17 cellular contexts compared by ENCODE assay signal in the genomic region with DNA sequence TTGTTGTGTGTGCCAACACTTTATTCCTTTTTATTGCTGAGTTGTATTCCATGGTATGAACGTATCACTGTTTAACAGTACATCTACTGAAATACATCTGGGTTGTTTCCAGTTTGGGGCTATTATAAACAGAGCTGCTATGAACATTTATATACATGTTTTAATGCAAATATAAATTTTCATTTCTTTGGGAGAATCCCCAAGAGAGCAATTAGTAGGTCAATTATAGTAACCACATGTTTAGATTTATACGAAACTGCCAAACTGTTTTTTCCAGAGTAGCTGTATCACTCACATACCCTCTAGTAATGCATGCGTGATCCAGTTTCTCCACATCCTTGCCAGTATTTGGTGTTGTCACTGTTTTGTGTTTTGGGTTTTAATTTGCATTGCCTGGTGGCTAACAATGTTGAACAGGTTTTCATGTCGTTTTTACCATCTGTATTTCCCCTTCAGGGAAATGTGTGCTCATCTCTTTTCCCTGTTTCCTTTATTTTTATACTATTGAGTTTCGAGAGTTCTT.
DNase-seq lines count a peak whose midpoint lies in the region; ATAC-seq, FAIRE-seq and TF ChIP-seq lines count a peak whose summit lies in the region.
"Had no signal": no experiment of that assay in that cellular context is flagged by ENCODE, and none has a peak within 500 bp of the region (broad histone marks: within the 10 kb centered on the region; RNA-seq: fewer than 3 reads in every experiment).

No MANE protein-coding gene starts in this region.

- peak; percentile 41 for ATAC-seq in stimulated activated naive CD8-positive, alpha-beta T cell treated with anti-CD3 and anti-CD28 coated beads, Interleukin-15, Interleukin-2, amounts not matched to agents 100 U/mL and 50 U/mL, for 24 hours
- no peak for ATAC-seq in stimulated activated naive CD8-positive, alpha-beta T cell treated with anti-CD3 and anti-CD28 coated beads, Interleukin-15, amount 100 ng/mL, for 72 hours
- no peak for ATAC-seq in K562
- peak in 1 of 2 donors; percentile 18 for ATAC-seq in stimulated activated naive B cell treated with anti-CD40 and anti-IgM and Interleukin-4, amounts not matched to agents 10 μg/mL and 1 μg/mL and 100 μg/mL, for 72 hours (replicated peaks)
- ATAC-seq in HG02571 (IDR thresholded peaks at IDR 0.05; ENCODE audit: unreplicated experiment): no peak

- no peak for TF ChIP-seq EP300 in K562 (IDR thresholded peaks at IDR 0.05; ENCODE audit: low read length)

- 75% methylated on average over 5 of the region's 5 CpGs for WGBS in K562 (ENCODE audit: insufficient coverage, low coverage, missing lambda C conversion rate)
- WGBS in endodermal cell (ENCODE audit: insufficient coverage in 1 of 2, insufficient read length in 1 of 2), 2 experiments: 100% methylated on average over 2 to 5 of the region's 5 CpGs

- H3K27me3 Mint-ChIP-seq in stimulated activated naive CD8-positive, alpha-beta T cell treated with anti-CD3 and anti-CD28 coated beads, Interleukin-15, amount 100 ng/mL, for 72 hours: no peaks in the 10 kb centered on the region
- H3K27me3 Mint-ChIP-seq in stimulated activated naive B cell treated with anti-CD40 and anti-IgM and Interleukin-4, amounts not matched to agents 10 μg/mL and 1 μg/mL and 100 μg/mL, for 72 hours: no peaks in the 10 kb centered on the region
- H3K27me3 Mint-ChIP-seq in endodermal cell (ENCODE audit: insufficient read depth): no peaks in the 10 kb centered on the region
- H3K27me3 Mint-ChIP-seq: CD4-positive, alpha-beta T cell had no signal

- H3K36me3 Mint-ChIP-seq in stimulated activated naive B cell treated with anti-CD40 and anti-IgM and Interleukin-4, amounts not matched to agents 10 μg/mL and 1 μg/mL and 100 μg/mL, for 72 hours: peaks cover 31 to 56% of the 10 kb centered on the region in 2 donors
- peaks cover 12% of the 10 kb centered on the region for H3K36me3 Mint-ChIP-seq in endodermal cell (ENCODE audit: low read depth)

- no TSS peak for BruUV-seq in K562 (replicated peaks; lab: Mats Ljungman, UMichigan)

- peaks cover 32% of the 10 kb centered on the region for H3K4me1 Mint-ChIP-seq in stimulated activated naive CD8-positive, alpha-beta T cell treated with anti-CD3 and anti-CD28 coated beads, Interleukin-15, amount 100 ng/mL, for 72 hours
- peaks cover 40 to 75% of the 10 kb centered on the region in 2 donors for H3K4me1 Mint-ChIP-seq in stimulated activated naive B cell treated with anti-CD40 and anti-IgM and Interleukin-4, amounts not matched to agents 10 μg/mL and 1 μg/mL and 100 μg/mL, for 72 hours
- H3K4me1 Mint-ChIP-seq in endodermal cell: peaks cover 3% of the 10 kb centered on the region

- peaks cover 33% of the 10 kb centered on the region for H3K79me2 ChIP-seq in K562 (ENCODE audit: control insufficient read depth, insufficient read depth, low read length)

- H3K27me3 ChIP-seq in K562 (ENCODE audit: control insufficient read depth in 2 of 2, insufficient read depth in 2 of 2, low read length in 2 of 2) (no peaks in the 10 kb centered on the region), MG63 (no peaks in the 10 kb centered on the region), endodermal cell (ENCODE audit: control insufficient read depth, insufficient read depth, low read length, poor library complexity, severe bottlenecking) (no peaks in the 10 kb centered on the region)

- H3K9me3 Mint-ChIP-seq in stimulated activated naive CD8-positive, alpha-beta T cell treated with anti-CD3 and anti-CD28 coated beads, Interleukin-15, amount 100 ng/mL, for 72 hours: peaks cover 4 to 7% of the 10 kb centered on the region in 2 donors
- H3K9me3 Mint-ChIP-seq in stimulated activated naive B cell treated with anti-CD40 and anti-IgM and Interleukin-4, amounts not matched to agents 10 μg/mL and 1 μg/mL and 100 μg/mL, for 72 hours: peaks cover 4% of the 10 kb centered on the region in 2 donors
- no peaks in the 10 kb centered on the region for H3K9me3 Mint-ChIP-seq in endodermal cell
- H3K9me3 Mint-ChIP-seq: CD4-positive, alpha-beta T cell had no signal

- H3K36me3 ChIP-seq in K562 (ENCODE audit: control insufficient read depth, insufficient read depth, low read length): no peaks in the 10 kb centered on the region
- peaks cover 3% of the 10 kb centered on the region; the same call in 1 of the 2 replicates for H3K36me3 ChIP-seq in MG63
- H3K36me3 ChIP-seq in endodermal cell (ENCODE audit: control insufficient read depth, insufficient read depth, low read length): peaks cover 28% of the 10 kb centered on the region

- intact Hi-C loops in K562 (cut with micrococcal nuclease): no loop called here

- no peak for TF ChIP-seq POLR2A in K562 (conservative IDR thresholded peaks at IDR 0.05)

- TF ChIP-seq CTCF in K562 (IDR thresholded peaks at IDR 0.05 in 2 of 3, conservative IDR thresholded peaks at IDR 0.05 in 1 of 3; ENCODE audit: insufficient read depth in 2 of 3, low read depth in 1 of 3, low read length in 3 of 3): no peak
- TF ChIP-seq CTCF in endodermal cell (conservative IDR thresholded peaks at IDR 0.05): no peak

- no peaks in the 10 kb centered on the region for H3K9me3 ChIP-seq in K562 (replicated peaks; ENCODE audit: control insufficient read depth, insufficient read depth, low read depth, low read length)
- H3K9me3 ChIP-seq in MG63: peaks cover 7% of the 10 kb centered on the region
- no peaks in the 10 kb centered on the region for H3K9me3 ChIP-seq in endodermal cell (ENCODE audit: control insufficient read depth, low read length)

- no peak overlapping the region for H3K4me2 ChIP-seq in K562 (ENCODE audit: insufficient read depth, low read length)

- no peak for TF ChIP-seq RAD21 in K562 (CRISPR knock-in tag; conservative IDR thresholded peaks at IDR 0.05 in 1 of 2, IDR thresholded peaks at IDR 0.05 in 1 of 2)

- no peak overlapping the region for H2AFZ ChIP-seq in K562 (ENCODE audit: low read depth, low read length)

- H3K9me1 ChIP-seq in K562 (ENCODE audit: control insufficient read depth, insufficient read depth, low read length): no peaks in the 10 kb centered on the region

- H3K4me3 ChIP-seq in K562 (no peak overlapping the region), MG63 (no peak overlapping the region), endodermal cell (ENCODE audit: low read length) (no peak overlapping the region)

- H3K4me1 ChIP-seq in K562 (replicated peaks in 1 of 2; ENCODE audit: control insufficient read depth in 2 of 2, insufficient read depth in 2 of 2, low read length in 2 of 2) (peaks cover 0 to 27% of the 10 kb centered on the region in 2 experiments; a peak in 3 of 5 replicates), endodermal cell (ENCODE audit: control insufficient read depth, insufficient read depth, low read length) (no peaks in the 10 kb centered on the region)

- H3K4me3 Mint-ChIP-seq in stimulated activated naive CD8-positive, alpha-beta T cell treated with anti-CD3 and anti-CD28 coated beads, Interleukin-15, amount 100 ng/mL, for 72 hours: no peak overlapping the region
- H3K4me3 Mint-ChIP-seq in stimulated activated naive B cell treated with anti-CD40 and anti-IgM and Interleukin-4, amounts not matched to agents 10 μg/mL and 1 μg/mL and 100 μg/mL, for 72 hours: peak overlapping the region in 1 of 2 donors; percentile 25
- no peak overlapping the region for H3K4me3 Mint-ChIP-seq in endodermal cell
- H3K4me3 Mint-ChIP-seq: CD4-positive, alpha-beta T cell had no signal

- H3K9ac ChIP-seq in K562 (ENCODE audit: insufficient read depth in 1 of 2, low read depth in 2 of 2, low read length in 2 of 2) (no peak overlapping the region), endodermal cell (ENCODE audit: extremely low read depth, low read length, poor library complexity, severe bottlenecking) (no peak overlapping the region)

- CTCF ChIA-PET in K562 (lab: Yijun Ruan, JAX; ENCODE audit: low intra/inter-chr PET ratio): no interaction called here

- no peaks in the 10 kb centered on the region for H4K20me1 ChIP-seq in K562 (replicated peaks; ENCODE audit: control insufficient read depth, insufficient read depth, low read length)

- H3K27ac ChIP-seq in K562 (ENCODE audit: extremely low read depth, low read depth, low read length): no peak overlapping the region
- no peak overlapping the region for H3K27ac ChIP-seq in endodermal cell (ENCODE audit: low read depth, low read length)

- POLR2A ChIA-PET in K562 (lab: Yijun Ruan, JAX): interaction anchor here (1.0 kb wide), 1 partner anchor 12 kb away, joined by 3 read pairs; no protein-coding TSS in a partner anchor

- DNase-seq in stimulated activated naive CD8-positive, alpha-beta T cell treated with anti-CD3 and anti-CD28 coated beads, Interleukin-15, Interleukin-2, amounts not matched to agents 100 U/mL and 50 U/mL, for 24 hours: no peak
- no peak for DNase-seq in stimulated activated naive CD8-positive, alpha-beta T cell treated with anti-CD3 and anti-CD28 coated beads, Interleukin-15, amount 100 ng/mL, for 72 hours
- peak; percentile 25 for DNase-seq in NAMALWA (ENCODE audit: low spot score)
- DNase-seq in K562 (ENCODE audit: extremely low read depth in 1 of 4, low spot score in 3 of 4): no peak
- DNase-seq in stimulated activated naive B cell treated with anti-CD40 and anti-IgM and Interleukin-4, amounts not matched to agents 10 μg/mL and 1 μg/mL and 100 μg/mL, for 72 hours: no peak
- no peak for DNase-seq in MG63
- no peak for DNase-seq in endodermal cell
- DNase-seq: CD4-positive, alpha-beta T cell; COR-L47; DND-41; KBM-7; NCI-H1105; NCI-H2029 treated with DMSO at 0.1 percent for 48 hours; NCI-H524 treated with DMSO at 0.1 percent for 48 hours; SHP77 had no signal

- H3K27ac Mint-ChIP-seq in stimulated activated naive CD8-positive, alpha-beta T cell treated with anti-CD3 and anti-CD28 coated beads, Interleukin-15, amount 100 ng/mL, for 72 hours: peak overlapping the region in 1 of 2 donors; percentile 54
- H3K27ac Mint-ChIP-seq in stimulated activated naive B cell treated with anti-CD40 and anti-IgM and Interleukin-4, amounts not matched to agents 10 μg/mL and 1 μg/mL and 100 μg/mL, for 72 hours: peak overlapping the region; percentile 83
- H3K27ac Mint-ChIP-seq in endodermal cell: no peak overlapping the region
- H3K27ac Mint-ChIP-seq: CD4-positive, alpha-beta T cell had no signal

- no peak for FAIRE-seq in K562 (lab: Jason Lieb, UNC)
- FAIRE-seq: G401.6 had no signal

- in situ Hi-C loops in K562 (cut with MboI): no loop called here

TF ChIP-seq in K562, 482 proteins besides CTCF, POLR2A, EP300 and RAD21 (continues in another document):
- TF ChIP-seq SMC3 (conservative IDR thresholded peaks at IDR 0.05; ENCODE audit: insufficient read depth, low read depth, low read length) (no peak), POLR2G (IDR thresholded peaks at IDR 0.05; ENCODE audit: low read depth, low read length) (no peak), ZNF717 (CRISPR knock-in tag; IDR thresholded peaks at IDR 0.05) (no peak)
